In the genomic region with DNA sequence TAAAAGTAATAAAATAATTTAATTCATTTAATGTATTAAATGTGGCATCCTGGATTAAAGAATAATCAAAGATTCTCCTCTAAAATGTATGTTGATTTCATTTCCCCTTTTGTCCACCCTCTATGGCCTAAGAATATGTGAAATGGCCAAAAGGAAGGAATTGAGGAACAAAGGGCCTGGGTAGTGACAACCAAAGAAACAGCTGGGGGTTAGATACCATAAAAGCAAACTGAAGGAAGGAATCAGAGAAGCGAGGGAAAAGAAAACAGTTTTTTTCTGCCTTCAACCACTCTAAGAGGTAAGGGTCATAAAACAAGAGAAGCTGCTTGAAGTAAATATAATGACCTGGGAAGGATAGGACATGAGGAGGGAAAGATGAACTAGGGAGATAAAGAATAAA, we compare ENCODE assay signal across 25 cellular contexts.
DNase-seq lines count a peak whose midpoint lies in the region; ATAC-seq, FAIRE-seq and TF ChIP-seq lines count a peak whose summit lies in the region.
"Had no signal": no experiment of that assay in that cellular context is flagged by ENCODE, and none has a peak within 500 bp of the region (broad histone marks: within the 10 kb centered on the region; RNA-seq: fewer than 3 reads in every experiment).

No MANE protein-coding gene starts in this region.

- no peak for TF ChIP-seq CTCF in CD14-positive monocyte (IDR thresholded peaks at IDR 0.05)
- TF ChIP-seq CTCF in K562 (IDR thresholded peaks at IDR 0.05 in 2 of 3, conservative IDR thresholded peaks at IDR 0.05 in 1 of 3; ENCODE audit: insufficient read depth in 2 of 3, low read depth in 1 of 3, low read length in 3 of 3): no peak
- no peak for TF ChIP-seq CTCF in neural crest cell (conservative IDR thresholded peaks at IDR 0.05)
- TF ChIP-seq CTCF in transverse colon (IDR thresholded peaks at IDR 0.05): no peak

- peak overlapping the region; percentile 37; the same call in 1 of the 2 replicates for H2AFZ ChIP-seq in K562 (ENCODE audit: low read depth, low read length)

- peaks cover 0 to 1% (median 0%) of the 10 kb centered on the region in 3 donors for H3K27me3 Mint-ChIP-seq in CD14-positive monocyte (ENCODE audit: low read depth in 3 of 3)
- H3K27me3 Mint-ChIP-seq in neural crest cell (ENCODE audit: low read depth): no peaks in the 10 kb centered on the region
- H3K27me3 Mint-ChIP-seq: activated naive CD8-positive, alpha-beta T cell; progenitor cell of endocrine pancreas had no signal

- no peak for DNase-seq in CD14-positive monocyte (ENCODE audit: low spot score)
- peak; percentile 65 for DNase-seq in NCI-H69 (lab: John Stamatoyannopoulos, UW)
- DNase-seq in K562 (ENCODE audit: extremely low read depth in 1 of 4, low spot score in 3 of 4): no peak
- no peak for DNase-seq in neural crest cell (ENCODE audit: low read depth, low spot score)
- no peak for DNase-seq in transverse colon
- no peak for DNase-seq in H7
- no peak for DNase-seq in activated naive CD4-positive, alpha-beta T cell treated with Interleukin-2 at 50 U/mL for 16 hours
- DNase-seq: activated CD8-positive, alpha-beta memory T cell treated with anti-CD3 and anti-CD28 coated beads for 24 hours; body of pancreas; endodermal cell; GF-D8; NCI-H1048; NCI-H2029; NCI-H510A treated with DMSO at 0.1 percent for 48 hours; Right ventricle myocardium superior; stomach; upper lobe of left lung had no signal

- no peaks in the 10 kb centered on the region for H3K79me2 ChIP-seq in K562 (ENCODE audit: control insufficient read depth, insufficient read depth, low read length)

- H3K27ac Mint-ChIP-seq in CD14-positive monocyte (peak overlapping the region; percentile 66 to 87 (median 81)), neural crest cell (ENCODE audit: unreplicated experiment) (peak overlapping the region; percentile 4)
- H3K27ac Mint-ChIP-seq: activated naive CD8-positive, alpha-beta T cell; endodermal cell; IgD-negative memory B cell; progenitor cell of endocrine pancreas; T-helper 1 cell treated with Interleukin-12 subunit alpha and Interleukin-12 subunit beta and Interleukin-4 antibody, amounts not matched to agents 30 μg/mL and 1 μg/mL, for 36 hours had no signal

- H3K4me3 ChIP-seq in K562: no peak overlapping the region
- no peak overlapping the region for H3K4me3 ChIP-seq in transverse colon
- H3K4me3 ChIP-seq in H7 (ENCODE audit: insufficient read depth, low read depth, low read length): no peak overlapping the region
- H3K4me3 ChIP-seq: body of pancreas, GM12878, stomach, upper lobe of left lung had no signal

- no peaks in the 10 kb centered on the region for H3K27me3 ChIP-seq in K562 (ENCODE audit: control insufficient read depth in 2 of 2, insufficient read depth in 2 of 2, low read length in 2 of 2)
- H3K27me3 ChIP-seq in transverse colon: no peaks in the 10 kb centered on the region
- no peaks in the 10 kb centered on the region for H3K27me3 ChIP-seq in H7 (ENCODE audit: control insufficient read depth, insufficient read depth, low read length)
- H3K27me3 ChIP-seq: body of pancreas, stomach, upper lobe of left lung had no signal

- TF ChIP-seq RAD21 in K562 (CRISPR knock-in tag; conservative IDR thresholded peaks at IDR 0.05 in 1 of 2, IDR thresholded peaks at IDR 0.05 in 1 of 2): no peak

- H3K27ac ChIP-seq in K562 (ENCODE audit: extremely low read depth, low read depth, low read length) (no peak overlapping the region), transverse colon (no peak overlapping the region)
- H3K27ac ChIP-seq: body of pancreas, stomach, upper lobe of left lung had no signal

- no peak for TF ChIP-seq POLR2A in K562 (conservative IDR thresholded peaks at IDR 0.05)
- no peak for TF ChIP-seq POLR2A in transverse colon (IDR thresholded peaks at IDR 0.05)

- no peaks in the 10 kb centered on the region for H4K20me1 ChIP-seq in K562 (replicated peaks; ENCODE audit: control insufficient read depth, insufficient read depth, low read length)

- peaks cover 0 to 5% (median 3%) of the 10 kb centered on the region in 7 donors for H3K9me3 Mint-ChIP-seq in CD14-positive monocyte
- H3K9me3 Mint-ChIP-seq in neural crest cell: peaks cover 3% of the 10 kb centered on the region
- H3K9me3 Mint-ChIP-seq: IgD-negative memory B cell had no signal

- H3K4me1 Mint-ChIP-seq in CD14-positive monocyte (peaks cover 23% of the 10 kb centered on the region), neural crest cell (peaks cover 17% of the 10 kb centered on the region)

- POLR2A ChIA-PET in K562 (lab: Yijun Ruan, JAX): interaction anchor here (0.7 kb wide), 1 partner anchor 8 kb away, joined by 3 read pairs; no protein-coding TSS in a partner anchor

- no peaks in the 10 kb centered on the region for H3K9me1 ChIP-seq in K562 (ENCODE audit: control insufficient read depth, insufficient read depth, low read length)

- in situ Hi-C loops in K562 (cut with MboI) (no loop called here), transverse colon (cut with MboI; ENCODE audit: low pct_ligation_motif_present in 1 of 4, low pct_unique_long_range_greater_than_20kb in 1 of 4, low sequenced_read_pairs in 3 of 4) (no loop called here)

- H3K9me3 ChIP-seq in K562 (replicated peaks; ENCODE audit: control insufficient read depth, insufficient read depth, low read depth, low read length) (no peaks in the 10 kb centered on the region), transverse colon (no peaks in the 10 kb centered on the region)
- H3K9me3 ChIP-seq: body of pancreas, stomach had no signal

- intact Hi-C loops in CD14-positive monocyte (cut with micrococcal nuclease) (no loop called here), K562 (cut with micrococcal nuclease) (no loop called here), transverse colon (cut with DNase I; ENCODE audit: low total_unique reads) (no loop called here)

- no peaks in the 10 kb centered on the region for H3K36me3 ChIP-seq in K562 (ENCODE audit: control insufficient read depth, insufficient read depth, low read length)
- H3K36me3 ChIP-seq in transverse colon: no peaks in the 10 kb centered on the region
- H3K36me3 ChIP-seq in H7 (replicated peaks; ENCODE audit: control insufficient read depth, insufficient read depth, low read length): no peaks in the 10 kb centered on the region
- H3K36me3 ChIP-seq: stomach, upper lobe of left lung had no signal

- TF ChIP-seq EP300 in K562 (IDR thresholded peaks at IDR 0.05; ENCODE audit: low read length): no peak
- TF ChIP-seq EP300 in transverse colon (IDR thresholded peaks at IDR 0.05; ENCODE audit: low read depth): no peak

- no TSS peak for BruUV-seq in K562 (replicated peaks; lab: Mats Ljungman, UMichigan)

- no peak overlapping the region for H3K4me2 ChIP-seq in K562 (ENCODE audit: insufficient read depth, low read length)

- FAIRE-seq in K562 (lab: Jason Lieb, UNC): no peak
- FAIRE-seq: GM12878 had no signal

- no peak for ATAC-seq in K562
- ATAC-seq in HG03196 (IDR thresholded peaks at IDR 0.05; ENCODE audit: unreplicated experiment): no peak
- ATAC-seq: activated CD4-positive, CD25-positive, alpha-beta regulatory T cell treated with anti-CD3 and anti-CD28 coated beads, Interleukin-2, amount 50 U/mL, for 24 hours; body of pancreas; GM12878; HCT116 had no signal

- WGBS in K562 (ENCODE audit: insufficient coverage, low coverage, missing lambda C conversion rate): 38% methylated on average over 1 of the region's 1 CpG
- 48 to 60% methylated on average over 1 of the region's 1 CpG for WGBS in transverse colon (ENCODE audit: low coverage in 1 of 2), 2 donors

- peaks cover 0 to 11% of the 10 kb centered on the region in 2 experiments; a peak in 3 of 5 replicates for H3K4me1 ChIP-seq in K562 (replicated peaks in 1 of 2; ENCODE audit: control insufficient read depth in 2 of 2, insufficient read depth in 2 of 2, low read length in 2 of 2)
- H3K4me1 ChIP-seq in transverse colon: peaks cover 0 to 7% (median 2%) of the 10 kb centered on the region in 4 donors
- H3K4me1 ChIP-seq: body of pancreas had no signal

- CTCF ChIA-PET in K562 (lab: Yijun Ruan, JAX; ENCODE audit: low intra/inter-chr PET ratio): no interaction called here

- H3K4me3 Mint-ChIP-seq in CD14-positive monocyte (peak overlapping the region in 1 of 2 donors; percentile 76), neural crest cell (no peak overlapping the region)
- H3K4me3 Mint-ChIP-seq: activated naive CD8-positive, alpha-beta T cell; endodermal cell; IgD-negative memory B cell; T-helper 1 cell treated with Interleukin-12 subunit alpha and Interleukin-12 subunit beta and Interleukin-4 antibody, amounts not matched to agents 30 μg/mL and 1 μg/mL, for 36 hours had no signal

- no peak overlapping the region for H3K9ac ChIP-seq in K562 (ENCODE audit: insufficient read depth in 1 of 2, low read depth in 2 of 2, low read length in 2 of 2)

- H3K36me3 Mint-ChIP-seq in CD14-positive monocyte: no peaks in the 10 kb centered on the region
- no peaks in the 10 kb centered on the region for H3K36me3 Mint-ChIP-seq in neural crest cell (ENCODE audit: low read depth)
- H3K36me3 Mint-ChIP-seq: IgD-negative memory B cell had no signal

TF ChIP-seq in K562, 482 proteins besides CTCF, POLR2A, EP300 and RAD21 (continues in another document):
- TF ChIP-seq PTBP1 (IDR thresholded peaks at IDR 0.05; ENCODE audit: low read depth, low read length) (no peak), MAX (CRISPR knock-in tag; IDR thresholded peaks at IDR 0.05) (no peak), NELFE (IDR thresholded peaks at IDR 0.05; ENCODE audit: insufficient read depth, insufficient read length) (no peak), BHLHE40 (IDR thresholded peaks at IDR 0.05; ENCODE audit: low read length) (no peak), ZNF589 (CRISPR knock-in tag; IDR thresholded peaks at IDR 0.05; ENCODE audit: low read depth) (no peak), RBM17 (IDR thresholded peaks at IDR 0.05; ENCODE audit: borderline replicate concordance, low read depth, low read length) (no peak), KLF1 (tag; IDR thresholded peaks at IDR 0.05) (no peak), MECOM (CRISPR knock-in tag; IDR thresholded peaks at IDR 0.05) (no peak), ZNF239 (CRISPR knock-in tag; IDR thresholded peaks at IDR 0.05) (0 out of 2 replicates have a peak, but pooled peaks have one; percentile 28)
- TF ChIP-seq, protein P1, sequence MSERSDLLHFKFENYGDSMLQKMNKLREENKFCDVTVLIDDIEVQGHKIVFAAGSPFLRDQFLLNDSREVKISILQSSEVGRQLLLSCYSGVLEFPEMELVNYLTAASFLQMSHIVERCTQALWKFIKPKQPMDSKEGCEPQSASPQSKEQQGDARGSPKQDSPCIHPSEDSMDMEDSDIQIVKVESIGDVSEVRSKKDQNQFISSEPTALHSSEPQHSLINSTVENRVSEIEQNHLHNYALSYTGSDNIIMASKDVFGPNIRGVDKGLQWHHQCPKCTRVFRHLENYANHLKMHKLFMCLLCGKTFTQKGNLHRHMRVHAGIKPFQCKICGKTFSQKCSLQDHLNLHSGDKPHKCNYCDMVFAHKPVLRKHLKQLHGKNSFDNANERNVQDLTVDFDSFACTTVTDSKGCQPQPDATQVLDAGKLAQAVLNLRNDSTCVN (CRISPR knock-in tag; IDR thresholded peaks at IDR 0.05): 0 out of 2 replicates have a peak, but pooled peaks have one; percentile 20
